Comparison of ENCODE assay signal across 20 cellular contexts in genomic region chr5:98563885-98564653, GRCh38.
DNase-seq lines count a peak whose midpoint lies in the region; ATAC-seq, FAIRE-seq and TF ChIP-seq lines count a peak whose summit lies in the region.
"Had no signal": no experiment of that assay in that cellular context is flagged by ENCODE, and none has a peak within 500 bp of the region (broad histone marks: within the 10 kb centered on the region; RNA-seq: fewer than 3 reads in every experiment).

No MANE protein-coding gene starts in this region.

- no peak for TF ChIP-seq CTCF in LNCaP clone FGC (IDR thresholded peaks at IDR 0.05; ENCODE audit: control insufficient read depth, extremely low read depth, insufficient read depth)
- no peak for TF ChIP-seq CTCF in fibroblast of mammary gland (conservative IDR thresholded peaks at IDR 0.05; ENCODE audit: control insufficient read depth, insufficient read depth, low read depth, low read length)
- no peak for TF ChIP-seq CTCF in neural progenitor cell (IDR thresholded peaks at IDR 0.05)

- H3K36me3 ChIP-seq in neural progenitor cell = no peaks in the 10 kb centered on the region
- H3K36me3 ChIP-seq: BLaER1 had no signal

- H3K4me1 Mint-ChIP-seq in neural progenitor cell = peaks cover 9% of the 10 kb centered on the region

- peaks cover 4% of the 10 kb centered on the region for H3K9me3 Mint-ChIP-seq in neural progenitor cell
- H3K9me3 Mint-ChIP-seq: CD4-positive, alpha-beta T cell had no signal

- H3K9ac ChIP-seq in neural progenitor cell = no peak overlapping the region
- H3K9ac ChIP-seq: BLaER1 had no signal

- no peaks in the 10 kb centered on the region for H3K27me3 ChIP-seq in neural progenitor cell
- H3K27me3 ChIP-seq: BLaER1 had no signal

- no peak overlapping the region for H3K27ac Mint-ChIP-seq in neural progenitor cell
- H3K27ac Mint-ChIP-seq: CD4-positive, alpha-beta T cell had no signal

- peaks cover under 1% of the 10 kb centered on the region for H3K27me3 Mint-ChIP-seq in neural progenitor cell (ENCODE audit: insufficient read depth, low read depth)

- H3K36me3 Mint-ChIP-seq in neural progenitor cell = peaks cover 1% of the 10 kb centered on the region

- peak overlapping the region; percentile 72 for H3K27ac ChIP-seq in neural progenitor cell
- H3K27ac ChIP-seq: BLaER1 had no signal

- H3F3A ChIP-seq in neural progenitor cell (ENCODE audit: low read depth) = peaks cover 33% of the 10 kb centered on the region

- H2AFZ ChIP-seq in neural progenitor cell (replicated peaks) = no peak overlapping the region

- DNase-seq in LNCaP clone FGC (ENCODE audit: low read depth) = peak; percentile 54
- DNase-seq in NCI-H774 (lab: John Stamatoyannopoulos, UW) = peak; percentile 7
- DNase-seq in fibroblast of mammary gland (ENCODE audit: low read depth) = peak; percentile 30
- DNase-seq in neural progenitor cell (ENCODE audit: low spot score) = no peak
- DNase-seq in GM12891 (ENCODE audit: insufficient read length, low spot score) = no peak
- DNase-seq in HCEC 1CT = no peak
- DNase-seq: ACHN; CD4-positive, alpha-beta T cell; COR-L47; DMS79; MM.1S; NCI-H1048; NCI-H1436 treated with DMSO at 0.1 percent for 48 hours; NCI-H510A treated with DMSO at 0.1 percent for 48 hours had no signal

- no peak overlapping the region for H3K4me3 Mint-ChIP-seq in neural progenitor cell
- H3K4me3 Mint-ChIP-seq: CD4-positive, alpha-beta T cell had no signal

- no peaks in the 10 kb centered on the region for H3K79me2 ChIP-seq in neural progenitor cell (ENCODE audit: low read depth)

- no peak for ATAC-seq in HG02852 (IDR thresholded peaks at IDR 0.05; ENCODE audit: unreplicated experiment)
- no peak for ATAC-seq in HG03469 (IDR thresholded peaks at IDR 0.05; ENCODE audit: unreplicated experiment)
- ATAC-seq: K562, Panc1 had no signal

- H3K4me1 ChIP-seq in neural progenitor cell = peaks cover 25% of the 10 kb centered on the region
- H3K4me1 ChIP-seq: BLaER1 had no signal

- no peak overlapping the region for H3K4me2 ChIP-seq in neural progenitor cell
- H3K4me2 ChIP-seq: BLaER1 had no signal

- TF ChIP-seq POLR2A in GM12891 (IDR thresholded peaks at IDR 0.05; ENCODE audit: low read depth, low read length) = no peak

- FAIRE-seq in GM12891 (lab: Jason Lieb, UNC) = no peak
- FAIRE-seq: H54, K562 had no signal

- no peaks in the 10 kb centered on the region for H4K20me1 ChIP-seq in neural progenitor cell (ENCODE audit: low read depth)
- H4K20me1 ChIP-seq: BLaER1 had no signal

- H3K9me3 ChIP-seq in neural progenitor cell (ENCODE audit: low read depth) = no peaks in the 10 kb centered on the region
- H3K9me3 ChIP-seq: BLaER1 had no signal

- H3K4me3 ChIP-seq in LNCaP clone FGC (ENCODE audit: low read depth, low read length) (no peak overlapping the region), fibroblast of mammary gland (ENCODE audit: control insufficient read depth, low read depth, low read length) (no peak overlapping the region), neural progenitor cell (no peak overlapping the region)
- H3K4me3 ChIP-seq: BLaER1, K562 had no signal

TF ChIP-seq in GM12891, 5 proteins besides CTCF, POLR2A, EP300 and RAD21:
- TF ChIP-seq POLR2AphosphoS5 (IDR thresholded peaks at IDR 0.05; ENCODE audit: low read depth, low read length) (no peak), PAX5 (IDR thresholded peaks at IDR 0.05; ENCODE audit: insufficient read depth, low read length, severe bottlenecking) (no peak), SPI1 (IDR thresholded peaks at IDR 0.05; ENCODE audit: low read depth, low read length) (no peak), POU2F2 (IDR thresholded peaks at IDR 0.05; ENCODE audit: low read depth, low read length) (no peak), TAF1 (IDR thresholded peaks at IDR 0.05; ENCODE audit: low read depth, low read length) (no peak)

Comparison
In these comparisons a context has a peak if more than half of its experiments do, and no peak if none do; other contexts are left out.
1. DNase-seq: peak in LNCaP clone FGC (single experiment), NCI-H774 (single experiment) and fibroblast of mammary gland (single experiment); none in neural progenitor cell (single experiment), GM12891 (single experiment) and HCEC 1CT (single experiment).